ENCODE assay signal across 8 cellular contexts in genomic region chr9:113807173-113808061, GRCh38.
DNase-seq lines count a peak whose midpoint lies in the region; ATAC-seq, FAIRE-seq and TF ChIP-seq lines count a peak whose summit lies in the region.

No MANE protein-coding gene starts in this region.

- H3K4me1 Mint-ChIP-seq in brain = peaks cover 10% of the 10 kb centered on the region

- H3K27me3 Mint-ChIP-seq in brain = peaks cover 30% of the 10 kb centered on the region

- H3K4me1 ChIP-seq in iPS DF 6.9 (ENCODE audit: control insufficient read depth, insufficient read depth, low read length) = peaks cover 1% of the 10 kb centered on the region; the same call in 1 of the 2 replicates
- H3K4me1 ChIP-seq in small intestine (ENCODE audit: control insufficient read depth in 2 of 2, insufficient read depth in 1 of 2, low read depth in 1 of 2, low read length in 1 of 2) = no peaks in the 10 kb centered on the region

- in situ Hi-C loops in G401 (cut with HindIII; ENCODE audit: low sequenced_read_pairs) = no loop called here

- TF ChIP-seq CTCF in brain (conservative IDR thresholded peaks at IDR 0.05) = peak; percentile 79 to 94

- H3K27ac ChIP-seq in iPS DF 6.9 (ENCODE audit: low read length) (no peak overlapping the region), small intestine (ENCODE audit: low read depth in 1 of 2, low read length in 1 of 2) (no peak overlapping the region)

- no peaks in the 10 kb centered on the region for H3K9me3 ChIP-seq in iPS DF 6.9 (ENCODE audit: control insufficient read depth, insufficient read depth, low read length)
- H3K9me3 ChIP-seq in small intestine (ENCODE audit: control insufficient read depth, low read depth) = no peaks in the 10 kb centered on the region

- no peaks in the 10 kb centered on the region for H3K27me3 ChIP-seq in iPS DF 6.9 (ENCODE audit: control insufficient read depth, insufficient read depth, low read length)
- H3K27me3 ChIP-seq in small intestine (ENCODE audit: control insufficient read depth in 2 of 2, insufficient read depth in 2 of 2, low read length in 2 of 2) = no peaks in the 10 kb centered on the region

- H3K4me3 ChIP-seq in iPS DF 6.9 (ENCODE audit: low read length) (no peak overlapping the region), small intestine (ENCODE audit: low read depth in 1 of 2, low read length in 2 of 2) (no peak overlapping the region)

- peak overlapping the region in 1 of 5 experiments; percentile 81 for H3K27ac Mint-ChIP-seq in brain

- FAIRE-seq in HTR-8/SVneo (lab: Jason Lieb, UNC) = no peak
- FAIRE-seq in small intestine (lab: Jason Lieb, UNC) = no peak

- ATAC-seq in HG02970 (IDR thresholded peaks at IDR 0.05; ENCODE audit: low FRiP score, unreplicated experiment) (no peak), GM21367 (IDR thresholded peaks at IDR 0.05; ENCODE audit: unreplicated experiment) (no peak)

- no peaks in the 10 kb centered on the region for H3K36me3 ChIP-seq in iPS DF 6.9 (ENCODE audit: control insufficient read depth, insufficient read depth, low read length)
- H3K36me3 ChIP-seq in small intestine (ENCODE audit: control insufficient read depth in 2 of 2, insufficient read depth in 2 of 2, low read length in 2 of 2) = no peaks in the 10 kb centered on the region

- no peaks in the 10 kb centered on the region for H3K36me3 Mint-ChIP-seq in brain

- DNase-seq in G401 (ENCODE audit: low spot score) (peak; percentile 75), HTR-8/SVneo (ENCODE audit: insufficient read length, low spot score) (peak; percentile 52), RPMI8226 (peak; percentile 26), iPS DF 6.9 (ENCODE audit: low read depth, low spot score) (peak; percentile 43), small intestine (peak; percentile 55)

- WGBS in iPS DF 6.9 (ENCODE audit: insufficient coverage, insufficient read length) = no CpG with 5 or more reads among the region's 15 CpGs
- 4 to 19% (median 8%) methylated on average over 15 of the region's 15 CpGs for WGBS in small intestine, 3 donors

- peaks cover 0 to 2% (median 0%) of the 10 kb centered on the region in 5 experiments for H3K9me3 Mint-ChIP-seq in brain

- H3K4me3 Mint-ChIP-seq in brain = peak overlapping the region in 1 of 5 experiments; percentile 27
